ENCODE assay signal across 7 cellular contexts in genomic region chr1:16020878-16021277, GRCh38. TPM values are rescaled to one million over a fixed set of nuclear protein-coding genes. Genes with fewer than 3 reads are reported as not detected.
DNase-seq lines count a peak whose midpoint lies in the region; ATAC-seq, FAIRE-seq and TF ChIP-seq lines count a peak whose summit lies in the region.
"Not testable (repeated sequence)": the region's sequence is repeated elsewhere in the genome, so short reads cannot be mapped to it uniquely, and the experiment has no call there.
"Had no signal": no experiment of that assay in that cellular context is flagged by ENCODE, and none has a peak within 500 bp of the region (broad histone marks: within the 10 kb centered on the region; RNA-seq: fewer than 3 reads in every experiment).

No MANE protein-coding gene starts in this region.

- not testable (repeated sequence) for H3K79me2 ChIP-seq in K562 (ENCODE audit: control insufficient read depth, insufficient read depth, low read length)

- H3K27ac ChIP-seq in K562 (ENCODE audit: extremely low read depth, low read depth, low read length): not testable (repeated sequence)
- peak overlapping the region; percentile 99 for H3K27ac ChIP-seq in rectal smooth muscle tissue (ENCODE audit: low read depth, low read length)

- POLR2A ChIA-PET in K562 (lab: Yijun Ruan, JAX): not testable (repeated sequence)

- intact Hi-C loops in K562 (cut with micrococcal nuclease): not testable (repeated sequence)

- H3K9me3 ChIP-seq in K562 (replicated peaks; ENCODE audit: control insufficient read depth, insufficient read depth, low read depth, low read length): not testable (repeated sequence)

- DNase-seq in K562 (ENCODE audit: extremely low read depth in 1 of 4, low spot score in 3 of 4): not testable (repeated sequence)

- not testable (repeated sequence) for H3K9ac ChIP-seq in K562 (ENCODE audit: insufficient read depth in 1 of 2, low read depth in 2 of 2, low read length in 2 of 2); rectal smooth muscle tissue (ENCODE audit: low read length)

- H3K4me3 ChIP-seq in K562; rectal smooth muscle tissue (ENCODE audit: low read length): not testable (repeated sequence)

- not testable (repeated sequence) for H3K9me1 ChIP-seq in K562 (ENCODE audit: control insufficient read depth, insufficient read depth, low read length)

- in situ Hi-C loops in K562 (cut with MboI): not testable (repeated sequence)

- not testable (repeated sequence) for H3K36me3 ChIP-seq in K562 (ENCODE audit: control insufficient read depth, insufficient read depth, low read length); rectal smooth muscle tissue (ENCODE audit: control insufficient read depth, insufficient read depth, low read length)

- H3K27me3 ChIP-seq in K562 (ENCODE audit: control insufficient read depth in 2 of 2, insufficient read depth in 2 of 2, low read length in 2 of 2): peaks cover 7 to 37% of the 10 kb centered on the region in 2 experiments; a peak in 3 of 5 replicates
- not testable (repeated sequence) for H3K27me3 ChIP-seq in rectal smooth muscle tissue (ENCODE audit: control insufficient read depth, insufficient read depth, low read length)

- peaks cover 0 to 50% of the 10 kb centered on the region in 2 experiments; a peak in 3 of 5 replicates for H3K4me1 ChIP-seq in K562 (replicated peaks in 1 of 2; ENCODE audit: control insufficient read depth in 2 of 2, insufficient read depth in 2 of 2, low read length in 2 of 2)
- H3K4me1 ChIP-seq in rectal smooth muscle tissue (ENCODE audit: control insufficient read depth, insufficient read depth, low read length): peaks cover 37% of the 10 kb centered on the region

- TF ChIP-seq CTCF in K562 (IDR thresholded peaks at IDR 0.05 in 2 of 3, conservative IDR thresholded peaks at IDR 0.05 in 1 of 3; ENCODE audit: insufficient read depth in 2 of 3, low read depth in 1 of 3, low read length in 3 of 3): not testable (repeated sequence)

- CTCF ChIA-PET in K562 (lab: Yijun Ruan, JAX; ENCODE audit: low intra/inter-chr PET ratio): not testable (repeated sequence)

- TF ChIP-seq RAD21 in K562 (CRISPR knock-in tag; conservative IDR thresholded peaks at IDR 0.05 in 1 of 2, IDR thresholded peaks at IDR 0.05 in 1 of 2): not testable (repeated sequence)

- not testable (repeated sequence) for TF ChIP-seq POLR2A in K562 (conservative IDR thresholded peaks at IDR 0.05)

- ATAC-seq in K562: peak; percentile 11; the same call in 1 of the 3 replicates

- not testable (repeated sequence) for H4K20me1 ChIP-seq in K562 (replicated peaks; ENCODE audit: control insufficient read depth, insufficient read depth, low read length)

- BruUV-seq in K562 (replicated peaks; lab: Mats Ljungman, UMichigan): not testable (repeated sequence)

- WGBS in K562 (ENCODE audit: insufficient coverage, low coverage, missing lambda C conversion rate): 11% methylated on average over 8 of the region's 9 CpGs

- FAIRE-seq in K562 (lab: Jason Lieb, UNC): peak; percentile 91

- TF ChIP-seq EP300 in K562 (IDR thresholded peaks at IDR 0.05; ENCODE audit: low read length): not testable (repeated sequence)

- not testable (repeated sequence) for H3K4me2 ChIP-seq in K562 (ENCODE audit: insufficient read depth, low read length)

- H2AFZ ChIP-seq in K562 (ENCODE audit: low read depth, low read length): 0 out of 2 replicates have a peak overlapping the region, but pooled peaks have one; percentile 28

RNA-seq across cellular contexts. Expression of gene CLCNKA, which starts 1.0 kb away (rescaled TPM):
- 0.55 and 2.4 TPM in 2 replicates for total RNA-seq in K562 (2011; cell fraction: chromatin; rRNA removed; ENCODE audit: low replicate concordance)
- total RNA-seq in K562 (2011; cell fraction: nucleolus; rRNA removed): 0.92 and 2.0 TPM in 2 replicates
- total RNA-seq in K562 (2011; cell fraction: nucleoplasm; rRNA removed): 0.76 and 2.0 TPM in 2 replicates
- total RNA-seq in K562 (2014; rRNA removed) (0.18 TPM in 1 of 2 replicates, not detected in the other), K562 (2014; rRNA removed; fragmentation: Illumina TruSeq; extraction: Trizol) (not detected in 2 replicates), K562 (2015; rRNA removed; fragmentation: Illumina TruSeq; extraction: Trizol) (not detected in 2 replicates), K562 (2021) (0.07 and 0.18 TPM in 2 replicates)
- polyA plus RNA-seq in K562 (2011; rRNA removed) (0.10 and 0.45 TPM in 2 replicates), K562 (2014; fragmentation: Illumina TruSeq; extraction: Trizol) (0.10 TPM in 1 of 2 replicates, not detected in the other), K562 (2014; fragmentation: Nextera tagmentation; extraction: Ambion mirVana) (under 1 TPM in 1 of 2 experiments, not detected in 1; 0.03 TPM), K562 (2014; rRNA removed) (0.37 TPM in 1 of 2 replicates, not detected in the other)
- 0.24 and 1.1 TPM in 2 replicates for polyA plus RNA-seq in K562 (2011; cell fraction: cytosol; rRNA removed)
- polyA plus RNA-seq in K562 (2011; cell fraction: nucleus; rRNA removed): 4.6 and 6.0 TPM in 2 replicates
- polyA plus RNA-seq in K562 (2012): 0.14 and 0.35 TPM in 2 replicates
- 0.07 TPM in 1 of 2 replicates, not detected in the other for polyA minus RNA-seq in K562 (2011; rRNA and poly(A)+ RNA removed)
- not detected in 2 replicates for polyA minus RNA-seq in K562 (2011; cell fraction: cytosol; rRNA and poly(A)+ RNA removed)
- polyA minus RNA-seq in K562 (2011; cell fraction: nucleus; rRNA and poly(A)+ RNA removed): 0.56 and 0.94 TPM in 2 replicates
- total RNA-seq: activated T-cell treated with anti-CD3 and anti-CD28 coated beads, Interleukin-2, amount 50 U/mL, for 72 hours; Calu3; neural crest cell had no signal
- polyA plus RNA-seq: immature natural killer cell had no signal

RNA-seq across cellular contexts. Expression of gene HSPB7, which starts 3.0 kb away (rescaled TPM):
- 0.44 TPM in 1 of 2 replicates, not detected in the other for total RNA-seq in K562 (2011; cell fraction: chromatin; rRNA removed; ENCODE audit: low replicate concordance)
- total RNA-seq in K562 (2011; cell fraction: nucleolus; rRNA removed): not detected in 2 replicates
- 0.31 TPM in 1 of 2 replicates, not detected in the other for total RNA-seq in K562 (2011; cell fraction: nucleoplasm; rRNA removed)
- total RNA-seq in K562 (2014; rRNA removed): 0.05 TPM in 1 of 2 replicates, not detected in the other
- total RNA-seq in K562 (2014; rRNA removed; fragmentation: Illumina TruSeq; extraction: Trizol): not detected in 2 replicates
- not detected in 2 replicates for total RNA-seq in K562 (2015; rRNA removed; fragmentation: Illumina TruSeq; extraction: Trizol)
- total RNA-seq in K562 (2021): 0.09 TPM in 1 of 2 replicates, not detected in the other
- polyA plus RNA-seq in K562 (2011; rRNA removed): 0.07 and 0.08 TPM in 2 replicates
- polyA plus RNA-seq in K562 (2011; cell fraction: cytosol; rRNA removed): 0.03 and 0.04 TPM in 2 replicates
- 0.07 and 0.08 TPM in 2 replicates for polyA plus RNA-seq in K562 (2011; cell fraction: nucleus; rRNA removed)
- polyA plus RNA-seq in K562 (2012): 0.16 and 0.17 TPM in 2 replicates
- 0.19 TPM in 1 of 2 replicates, not detected in the other for polyA plus RNA-seq in K562 (2014; fragmentation: Illumina TruSeq; extraction: Trizol)
- polyA plus RNA-seq in K562 (2014; fragmentation: Nextera tagmentation; extraction: Ambion mirVana): not detected
- polyA plus RNA-seq in K562 (2014; rRNA removed): not detected in 2 replicates
- not detected in 2 replicates for polyA minus RNA-seq in K562 (2011; rRNA and poly(A)+ RNA removed)
- polyA minus RNA-seq in K562 (2011; cell fraction: cytosol; rRNA and poly(A)+ RNA removed): not detected in 2 replicates
- polyA minus RNA-seq in K562 (2011; cell fraction: nucleus; rRNA and poly(A)+ RNA removed): not detected in 2 replicates
- total RNA-seq: activated T-cell treated with anti-CD3 and anti-CD28 coated beads, Interleukin-2, amount 50 U/mL, for 72 hours; Calu3; neural crest cell had no signal
- polyA plus RNA-seq: immature natural killer cell had no signal

RNA-seq across cellular contexts. Expression of gene SRARP, which starts 16.8 kb away (rescaled TPM):
- total RNA-seq in K562 (2011; cell fraction: chromatin; rRNA removed; ENCODE audit: low replicate concordance): not detected in 2 replicates
- not detected in 2 replicates for total RNA-seq in K562 (2011; cell fraction: nucleolus; rRNA removed)
- not detected in 2 replicates for total RNA-seq in K562 (2011; cell fraction: nucleoplasm; rRNA removed)
- total RNA-seq in K562 (2014; rRNA removed) (not detected in 2 replicates), K562 (2014; rRNA removed; fragmentation: Illumina TruSeq; extraction: Trizol) (not detected in 2 replicates), K562 (2015; rRNA removed; fragmentation: Illumina TruSeq; extraction: Trizol) (not detected in 2 replicates), K562 (2021) (not detected in 2 replicates)
- polyA plus RNA-seq in K562 (2011; rRNA removed) (not detected in 2 replicates), K562 (2014; fragmentation: Illumina TruSeq; extraction: Trizol) (not detected in 2 replicates), K562 (2014; fragmentation: Nextera tagmentation; extraction: Ambion mirVana) (not detected), K562 (2014; rRNA removed) (not detected in 2 replicates)
- polyA plus RNA-seq in K562 (2011; cell fraction: cytosol; rRNA removed): not detected in 2 replicates
- not detected in 2 replicates for polyA plus RNA-seq in K562 (2011; cell fraction: nucleus; rRNA removed)
- polyA plus RNA-seq in K562 (2012): not detected in 2 replicates
- not detected in 2 replicates for polyA minus RNA-seq in K562 (2011; rRNA and poly(A)+ RNA removed)
- polyA minus RNA-seq in K562 (2011; cell fraction: cytosol; rRNA and poly(A)+ RNA removed): not detected in 2 replicates
- polyA minus RNA-seq in K562 (2011; cell fraction: nucleus; rRNA and poly(A)+ RNA removed): not detected in 2 replicates
- total RNA-seq: activated T-cell treated with anti-CD3 and anti-CD28 coated beads, Interleukin-2, amount 50 U/mL, for 72 hours; Calu3; neural crest cell; right lobe of liver had no signal
- polyA plus RNA-seq: immature natural killer cell had no signal

RNA-seq across cellular contexts. Expression of gene CLCNKB, which starts 22.7 kb away (rescaled TPM):
- 1.2 and 5.1 TPM in 2 replicates for total RNA-seq in K562 (2011; cell fraction: chromatin; rRNA removed; ENCODE audit: low replicate concordance)
- total RNA-seq in K562 (2011; cell fraction: nucleolus; rRNA removed): 3.3 and 5.3 TPM in 2 replicates
- 1.8 and 2.3 TPM in 2 replicates for total RNA-seq in K562 (2011; cell fraction: nucleoplasm; rRNA removed)
- total RNA-seq in K562 (2014; rRNA removed) (0.64 and 1.6 TPM in 2 replicates), K562 (2014; rRNA removed; fragmentation: Illumina TruSeq; extraction: Trizol) (0.32 and 0.40 TPM in 2 replicates), K562 (2015; rRNA removed; fragmentation: Illumina TruSeq; extraction: Trizol) (0.19 and 0.29 TPM in 2 replicates), K562 (2021) (1.1 TPM in 2 replicates)
- polyA plus RNA-seq in K562 (2011; rRNA removed) (1.4 and 4.0 TPM in 2 replicates), K562 (2014; fragmentation: Illumina TruSeq; extraction: Trizol) (0.97 and 1.1 TPM in 2 replicates), K562 (2014; fragmentation: Nextera tagmentation; extraction: Ambion mirVana) (under 1 TPM; 0.08 to 0.49 TPM), K562 (2014; rRNA removed) (1.2 and 1.7 TPM in 2 replicates)
- 3.6 and 5.5 TPM in 2 replicates for polyA plus RNA-seq in K562 (2011; cell fraction: cytosol; rRNA removed)
- polyA plus RNA-seq in K562 (2011; cell fraction: nucleus; rRNA removed): 22.9 and 26.0 TPM in 2 replicates
- 0.48 and 1.8 TPM in 2 replicates for polyA plus RNA-seq in K562 (2012)
- 0.99 and 1.2 TPM in 2 replicates for polyA minus RNA-seq in K562 (2011; rRNA and poly(A)+ RNA removed)
- polyA minus RNA-seq in K562 (2011; cell fraction: cytosol; rRNA and poly(A)+ RNA removed): 1.0 TPM in 1 of 2 replicates, not detected in the other
- 1.5 and 2.3 TPM in 2 replicates for polyA minus RNA-seq in K562 (2011; cell fraction: nucleus; rRNA and poly(A)+ RNA removed)
- total RNA-seq: activated T-cell treated with anti-CD3 and anti-CD28 coated beads, Interleukin-2, amount 50 U/mL, for 72 hours; Calu3; right lobe of liver had no signal
- polyA plus RNA-seq: immature natural killer cell had no signal

RNA-seq across cellular contexts. Expression of gene ZBTB17, which starts 45.0 kb away (rescaled TPM):
- 64.2 and 253 TPM in 2 replicates for total RNA-seq in K562 (2011; cell fraction: chromatin; rRNA removed; ENCODE audit: low replicate concordance)
- total RNA-seq in K562 (2011; cell fraction: nucleolus; rRNA removed): 186 and 214 TPM in 2 replicates
- total RNA-seq in K562 (2011; cell fraction: nucleoplasm; rRNA removed): 76.0 and 95.5 TPM in 2 replicates
- 43.3 and 54.0 TPM in 2 replicates for total RNA-seq in K562 (2014; rRNA removed)
- 10.4 and 11.0 TPM in 2 replicates for total RNA-seq in K562 (2014; rRNA removed; fragmentation: Illumina TruSeq; extraction: Trizol)
- total RNA-seq in K562 (2015; rRNA removed; fragmentation: Illumina TruSeq; extraction: Trizol): 29.6 and 33.2 TPM in 2 replicates
- 46.5 and 53.4 TPM in 2 replicates for total RNA-seq in K562 (2021)
- 43.4 and 71.1 TPM in 2 replicates for polyA plus RNA-seq in K562 (2011; rRNA removed)
- 56.0 and 83.7 TPM in 2 replicates for polyA plus RNA-seq in K562 (2011; cell fraction: cytosol; rRNA removed)
- 333 and 422 TPM in 2 replicates for polyA plus RNA-seq in K562 (2011; cell fraction: nucleus; rRNA removed)
- polyA plus RNA-seq in K562 (2012): 34.3 and 57.6 TPM in 2 replicates
- polyA plus RNA-seq in K562 (2014; fragmentation: Illumina TruSeq; extraction: Trizol): 15.1 and 31.6 TPM in 2 replicates
- 1 to 10 TPM; 1.1 to 1.7 TPM for polyA plus RNA-seq in K562 (2014; fragmentation: Nextera tagmentation; extraction: Ambion mirVana)
- 50.3 and 54.1 TPM in 2 replicates for polyA plus RNA-seq in K562 (2014; rRNA removed)
- 22.8 and 30.5 TPM in 2 replicates for polyA minus RNA-seq in K562 (2011; rRNA and poly(A)+ RNA removed)
- 36.4 and 38.9 TPM in 2 replicates for polyA minus RNA-seq in K562 (2011; cell fraction: cytosol; rRNA and poly(A)+ RNA removed)
- polyA minus RNA-seq in K562 (2011; cell fraction: nucleus; rRNA and poly(A)+ RNA removed): 70.3 and 82.3 TPM in 2 replicates
